ENCODE assay signal across 8 cellular contexts in the genomic region with DNA sequence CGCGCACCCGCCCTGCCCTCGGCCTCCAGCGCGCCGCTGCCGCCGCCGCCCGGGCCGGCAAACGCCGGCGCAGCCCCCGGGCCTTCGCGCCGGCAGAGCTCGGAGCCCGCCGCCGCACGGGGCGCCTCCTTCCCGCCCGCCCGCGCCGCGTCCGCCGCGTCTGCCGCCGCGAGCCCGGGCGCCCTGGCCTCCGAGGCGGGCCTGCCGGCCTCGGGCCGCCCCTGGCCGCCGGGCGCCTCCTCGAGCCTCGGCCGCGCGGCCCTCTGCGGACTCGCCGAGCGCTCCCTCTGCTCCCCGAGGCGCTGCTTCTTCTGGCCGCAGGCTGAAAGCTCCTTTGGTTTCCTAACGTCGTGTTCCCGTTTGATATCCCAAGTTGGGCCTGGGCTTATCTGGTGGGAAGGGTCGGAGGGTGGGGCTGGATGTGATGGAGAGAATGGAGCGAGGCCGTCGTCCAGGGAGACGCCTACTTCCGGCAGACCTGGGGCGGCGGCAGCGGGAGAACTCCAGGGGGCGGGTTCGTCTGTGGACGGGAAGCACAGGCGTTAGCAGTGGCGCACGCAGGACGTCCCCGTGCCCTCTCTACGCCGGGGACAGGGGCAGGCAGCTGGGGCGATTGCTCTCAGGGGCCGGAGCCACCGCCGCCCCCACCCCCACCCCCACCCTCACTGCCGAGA.
DNase-seq lines count a peak whose midpoint lies in the region; ATAC-seq and TF ChIP-seq lines count a peak whose summit lies in the region.

No MANE protein-coding gene starts in this region.

- H3K36me3 Mint-ChIP-seq in activated naive CD8-positive, alpha-beta T cell = no peaks in the 10 kb centered on the region

- CTCF ChIA-PET in HEK293 (lab: Yijun Ruan, JAX) = interaction anchor here (0.6 to 4.1 kb wide), 8 partner anchors 13 to 1032 kb away, joined by 3 to 37 read pairs (median 4); no protein-coding TSS in a partner anchor

- H3K27me3 ChIP-seq in MG63 (no peaks in the 10 kb centered on the region), ovary (no peaks in the 10 kb centered on the region), upper lobe of right lung (no peaks in the 10 kb centered on the region)

- TF ChIP-seq CTCF in HEK293 (tag by site-specific recombination; IDR thresholded peaks at IDR 0.05) (no peak), ovary (IDR thresholded peaks at IDR 0.05) (peak in 2 of 3 donors; percentile 7 to 18), upper lobe of right lung (IDR thresholded peaks at IDR 0.05) (peak; percentile 20)

- H3K4me1 ChIP-seq in HEK293 (ENCODE audit: control insufficient read depth, insufficient read depth, low read length) = peaks cover 19% of the 10 kb centered on the region
- H3K4me1 ChIP-seq in ovary (ENCODE audit: insufficient read depth) = peaks cover 5% of the 10 kb centered on the region
- peaks cover 13% of the 10 kb centered on the region for H3K4me1 ChIP-seq in upper lobe of right lung

- peak overlapping the region; percentile 50 for H3K4me3 ChIP-seq in HEK293 (ENCODE audit: low read depth, low read length)
- peak overlapping the region; percentile 53 for H3K4me3 ChIP-seq in MG63
- peak overlapping the region; percentile 85 for H3K4me3 ChIP-seq in SK-N-MC
- peak overlapping the region; percentile 58 for H3K4me3 ChIP-seq in ovary
- peak overlapping the region; percentile 53 for H3K4me3 ChIP-seq in upper lobe of right lung

- peak; percentile 61 for DNase-seq in GM04504 (ENCODE audit: low read depth)
- DNase-seq in MG63 = peak; percentile 88
- DNase-seq in SK-N-MC (ENCODE audit: low read depth, low spot score) = no peak
- DNase-seq in head of caudate nucleus = peak; percentile 65 to 93 (median 84)
- peak; percentile 92 to 95 (median 94) for DNase-seq in ovary
- peak; percentile 95 for DNase-seq in upper lobe of right lung

- peak overlapping the region; percentile 85 for H3K4me3 Mint-ChIP-seq in activated naive CD8-positive, alpha-beta T cell

- TF ChIP-seq POLR2A in ovary (IDR thresholded peaks at IDR 0.05) = peak; percentile 84

- H3K9ac ChIP-seq in SK-N-MC (ENCODE audit: insufficient read length) = no peak overlapping the region

- H3K27ac ChIP-seq in HEK293 (ENCODE audit: extremely low read depth, low read depth, low read length) = peak overlapping the region; percentile 92
- no peak overlapping the region for H3K27ac ChIP-seq in SK-N-MC
- H3K27ac ChIP-seq in ovary = peak overlapping the region; percentile 92 to 99
- peak overlapping the region; percentile 96 for H3K27ac ChIP-seq in upper lobe of right lung

- POLR2A ChIA-PET in HEK293 (lab: Yijun Ruan, JAX) = interaction anchor here (0.6 to 1.5 kb wide), 4 partner anchors 33 to 323 kb away, joined by 3 to 6 read pairs (median 4); a partner anchor contains a TSS

- no peak for TF ChIP-seq EP300 in ovary (IDR thresholded peaks at IDR 0.05)

- H3K9me3 ChIP-seq in HEK293 (ENCODE audit: control insufficient read depth, insufficient read depth, low read depth, low read length) (no peaks in the 10 kb centered on the region), MG63 (no peaks in the 10 kb centered on the region), SK-N-MC (ENCODE audit: low read depth, low read length) (no peaks in the 10 kb centered on the region), ovary (no peaks in the 10 kb centered on the region), upper lobe of right lung (no peaks in the 10 kb centered on the region)

- peaks cover 17% of the 10 kb centered on the region for H3K27me3 Mint-ChIP-seq in activated naive CD8-positive, alpha-beta T cell

- 0% methylated on average over 26 to 86 of the region's 86 CpGs for WGBS in ovary, 3 donors

- peak overlapping the region; percentile 36 for H3K27ac Mint-ChIP-seq in activated naive CD8-positive, alpha-beta T cell

- peak; percentile 98 for ATAC-seq in upper lobe of right lung

- intact Hi-C loops in head of caudate nucleus (cut with DNase I) = no loop called here
- intact Hi-C loops in ovary (cut with DNase I) = loop anchor here in 1 of 4 donors (5.0 kb wide), 2 partner anchors 1158 to 1433 kb away; a partner anchor contains a TSS
- intact Hi-C loops in upper lobe of right lung (cut with DNase I) = no loop called here

- peaks cover 9% of the 10 kb centered on the region for H3K4me1 Mint-ChIP-seq in activated naive CD8-positive, alpha-beta T cell (ENCODE audit: low read depth)

- no peaks in the 10 kb centered on the region for H3K36me3 ChIP-seq in HEK293 (ENCODE audit: control insufficient read depth in 2 of 2, insufficient read depth in 1 of 2, low read length in 2 of 2)
- H3K36me3 ChIP-seq in MG63 = no peaks in the 10 kb centered on the region
- H3K36me3 ChIP-seq in SK-N-MC (ENCODE audit: insufficient read depth, low read length) = no peaks in the 10 kb centered on the region
- H3K36me3 ChIP-seq in ovary = no peaks in the 10 kb centered on the region
- H3K36me3 ChIP-seq in upper lobe of right lung = no peaks in the 10 kb centered on the region

- H3K9me3 Mint-ChIP-seq in activated naive CD8-positive, alpha-beta T cell (ENCODE audit: low read depth) = no peaks in the 10 kb centered on the region

TF ChIP-seq in HEK293, 187 proteins besides CTCF, POLR2A, EP300 and RAD21 (continues in another document):
- TF ChIP-seq ZNF623 (tag by site-specific recombination; IDR thresholded peaks at IDR 0.05) (no peak), ZNF416 (tag by site-specific recombination; IDR thresholded peaks at IDR 0.05) (no peak), ZNF792 (tag by site-specific recombination; IDR thresholded peaks at IDR 0.05) (no peak), ZNF785 (tag by site-specific recombination; IDR thresholded peaks at IDR 0.05) (no peak), IKZF3 (tag by site-specific recombination; IDR thresholded peaks at IDR 0.05) (peak; percentile 94), KLF8 (tag by site-specific recombination; IDR thresholded peaks at IDR 0.05) (peak; percentile 80), ZXDB (tag by site-specific recombination; IDR thresholded peaks at IDR 0.05) (peak; percentile 54; the same call in 1 of the 2 replicates), SP3 (tag by site-specific recombination; IDR thresholded peaks at IDR 0.05) (peak; percentile 75), ZNF266 (tag by site-specific recombination; IDR thresholded peaks at IDR 0.05; ENCODE audit: low read depth) (no peak), ZNF2 (tag by site-specific recombination; IDR thresholded peaks at IDR 0.05) (no peak)
- TF ChIP-seq, protein P1, sequence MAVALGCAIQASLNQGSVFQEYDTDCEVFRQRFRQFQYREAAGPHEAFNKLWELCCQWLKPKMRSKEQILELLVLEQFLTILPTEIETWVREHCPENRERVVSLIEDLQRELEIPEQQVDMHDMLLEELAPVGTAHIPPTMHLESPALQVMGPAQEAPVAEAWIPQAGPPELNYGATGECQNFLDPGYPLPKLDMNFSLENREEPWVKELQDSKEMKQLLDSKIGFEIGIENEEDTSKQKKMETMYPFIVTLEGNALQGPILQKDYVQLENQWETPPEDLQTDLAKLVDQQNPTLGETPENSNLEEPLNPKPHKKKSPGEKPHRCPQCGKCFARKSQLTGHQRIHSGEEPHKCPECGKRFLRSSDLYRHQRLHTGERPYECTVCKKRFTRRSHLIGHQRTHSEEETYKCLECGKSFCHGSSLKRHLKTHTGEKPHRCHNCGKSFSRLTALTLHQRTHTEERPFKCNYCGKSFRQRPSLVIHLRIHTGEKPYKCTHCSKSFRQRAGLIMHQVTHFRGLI (tag by site-specific recombination; IDR thresholded peaks at IDR 0.05) = no peak
- TF ChIP-seq, protein P2, sequence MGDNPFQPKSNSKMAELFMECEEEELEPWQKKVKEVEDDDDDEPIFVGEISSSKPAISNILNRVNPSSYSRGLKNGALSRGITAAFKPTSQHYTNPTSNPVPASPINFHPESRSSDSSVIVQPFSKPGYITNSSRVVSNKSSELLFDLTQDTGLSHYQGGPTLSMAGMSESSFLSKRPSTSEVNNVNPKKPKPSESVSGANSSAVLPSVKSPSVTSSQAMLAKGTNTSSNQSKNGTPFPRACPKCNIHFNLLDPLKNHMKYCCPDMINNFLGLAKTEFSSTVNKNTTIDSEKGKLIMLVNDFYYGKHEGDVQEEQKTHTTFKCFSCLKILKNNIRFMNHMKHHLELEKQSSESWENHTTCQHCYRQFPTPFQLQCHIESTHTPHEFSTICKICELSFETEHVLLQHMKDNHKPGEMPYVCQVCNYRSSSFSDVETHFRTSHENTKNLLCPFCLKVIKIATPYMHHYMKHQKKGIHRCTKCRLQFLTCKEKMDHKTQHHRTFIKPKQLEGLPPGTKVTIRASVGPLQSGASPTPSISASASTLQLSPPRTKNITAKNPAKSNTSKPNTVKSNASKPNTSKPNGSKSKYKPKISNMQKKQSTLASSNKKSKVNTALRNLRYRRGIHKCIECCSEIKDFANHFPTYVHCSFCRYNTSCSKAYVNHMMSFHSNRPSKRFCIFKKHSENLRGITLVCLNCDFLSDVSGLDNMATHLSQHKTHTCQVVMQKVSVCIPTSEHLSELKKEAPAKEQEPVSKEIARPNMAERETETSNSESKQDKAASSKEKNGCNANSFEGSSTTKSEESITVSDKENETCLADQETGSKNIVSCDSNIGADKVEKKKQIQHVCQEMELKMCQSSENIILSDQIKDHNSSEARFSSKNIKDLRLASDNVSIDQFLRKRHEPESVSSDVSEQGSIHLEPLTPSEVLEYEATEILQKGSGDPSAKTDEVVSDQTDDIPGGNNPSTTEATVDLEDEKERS (tag by site-specific recombination; IDR thresholded peaks at IDR 0.05) = no peak
